In genomic region chr12:50638482-50638880, GRCh38 we compare ENCODE assay signal across 27 cellular contexts.
"Had no signal": no experiment of that assay in that cellular context is flagged by ENCODE, and none has a peak within 500 bp of the region (broad histone marks: within the 10 kb centered on the region; RNA-seq: fewer than 3 reads in every experiment).

No MANE protein-coding gene starts in this region.

- H3K9me3 ChIP-seq: colonic mucosa, esophagus muscularis mucosa, left ventricle myocardium inferior, ovary, thoracic aorta, uterus had no signal

- H3K27ac Mint-ChIP-seq: nephron progenitor cell; progenitor cell of endocrine pancreas; T-helper 2 cell treated with Interferon-gamma antibody and Interleukin-4, amounts not matched to agents 5 μg/mL and 100 μg/mL, for 36 hours; type B pancreatic cell had no signal

- H3K27ac ChIP-seq: colonic mucosa, esophagus muscularis mucosa, left ventricle myocardium inferior, thoracic aorta had no signal

- H3K27me3 Mint-ChIP-seq: activated naive CD8-positive, alpha-beta T cell treated with anti-CD3 and anti-CD28 coated beads, Interleukin-2, amount 50 U/mL, for 24 hours; central memory CD8-positive, alpha-beta T cell; naive B cell; progenitor cell of endocrine pancreas; stimulated activated naive CD8-positive, alpha-beta T cell treated with anti-CD3 and anti-CD28 coated beads, Interleukin-15, Interleukin-2, amounts not matched to agents 100 ng/mL and 50 ng/mL, for 24 hours; type B pancreatic cell had no signal

- H3K36me3 ChIP-seq: colonic mucosa, ovary, thoracic aorta, uterus had no signal

- H3K27me3 ChIP-seq: colonic mucosa, esophagus muscularis mucosa, ovary, uterus had no signal

- H3K36me3 Mint-ChIP-seq: type B pancreatic cell had no signal

- H3K4me3 Mint-ChIP-seq: activated naive CD8-positive, alpha-beta T cell treated with anti-CD3 and anti-CD28 coated beads, Interleukin-2, amount 50 U/mL, for 24 hours; activated T-helper 1 cell treated with anti-CD3 and anti-CD28 coated beads, Interleukin-12 subunit alpha, Interleukin-12 subunit beta, Interleukin-2, Interleukin-4 antibody, amounts not matched to agents 30 ng/mL and 10 ng/mL and 1 ng/mL, durations not matched to agents 14 hours and 24 hours and 36 hours; central memory CD8-positive, alpha-beta T cell; naive B cell; nephron progenitor cell; stimulated activated effector memory CD8-positive, alpha-beta T cell treated with anti-CD3 and anti-CD28 coated beads, Interleukin-12 subunit alpha, Interleukin-12 subunit beta, amount 100 ng/mL, for 72 hours; stimulated activated naive CD8-positive, alpha-beta T cell treated with anti-CD3 and anti-CD28 coated beads, Interleukin-15, Interleukin-2, amounts not matched to agents 100 ng/mL and 50 ng/mL, for 24 hours; T-helper 2 cell treated with Interferon-gamma antibody and Interleukin-4, amounts not matched to agents 5 μg/mL and 100 μg/mL, for 36 hours; type B pancreatic cell had no signal

- H3K4me3 ChIP-seq: colonic mucosa, esophagus muscularis mucosa, left ventricle myocardium inferior, ovary, skin epidermis, thoracic aorta, uterus had no signal

- ATAC-seq: activated naive CD8-positive, alpha-beta T cell treated with anti-CD3 and anti-CD28 coated beads, Interleukin-2, amount 50 U/mL, for 24 hours had no signal

- H3K4me1 ChIP-seq: uterus had no signal

- H3K9me3 Mint-ChIP-seq: activated naive CD8-positive, alpha-beta T cell treated with anti-CD3 and anti-CD28 coated beads, Interleukin-2, amount 50 U/mL, for 24 hours; activated T-helper 1 cell treated with anti-CD3 and anti-CD28 coated beads, Interleukin-12 subunit alpha, Interleukin-12 subunit beta, Interleukin-2, Interleukin-4 antibody, amounts not matched to agents 30 ng/mL and 10 ng/mL and 1 ng/mL, durations not matched to agents 14 hours and 24 hours and 36 hours; central memory CD8-positive, alpha-beta T cell; naive B cell; nephron progenitor cell; stimulated activated effector memory CD8-positive, alpha-beta T cell treated with anti-CD3 and anti-CD28 coated beads, Interleukin-12 subunit alpha, Interleukin-12 subunit beta, amount 100 ng/mL, for 72 hours; stimulated activated naive CD8-positive, alpha-beta T cell treated with anti-CD3 and anti-CD28 coated beads, Interleukin-15, Interleukin-2, amounts not matched to agents 100 ng/mL and 50 ng/mL, for 24 hours; T-helper 2 cell treated with Interferon-gamma antibody and Interleukin-4, amounts not matched to agents 5 μg/mL and 100 μg/mL, for 36 hours; type B pancreatic cell had no signal

- DNase-seq: activated CD4-positive, alpha-beta T cell treated with anti-CD3 and anti-CD28 coated beads for 4 hours; activated CD4-positive, alpha-beta T cell treated with anti-CD3 and anti-CD28 coated beads, Interleukin-2, amount 50 U/mL, for 4 hours; activated CD8-positive, alpha-beta memory T cell treated with anti-CD3 and anti-CD28 coated beads for 24 hours; activated CD8-positive, alpha-beta memory T cell treated with anti-CD3 and anti-CD28 coated beads, Interleukin-2, amount 50 U/mL, for 4 hours; activated gamma-delta T cell; activated naive CD4-positive, alpha-beta T cell treated with anti-CD3 and anti-CD28 coated beads, Interleukin-2, amount 50 U/mL, for 16 hours; activated naive CD8-positive, alpha-beta T cell treated with anti-CD3 and anti-CD28 coated beads, Interleukin-2, amount 50 U/mL, for 24 hours; activated T-cell treated with anti-CD3 and anti-CD28 coated beads, Interleukin-2, amount 50 U/mL, for 1 hour; colonic mucosa; foreskin melanocyte; glutamatergic neuron; left ventricle myocardium inferior; nephron progenitor cell; ovary; stimulated activated CD4-positive, alpha-beta T cell treated with anti-CD3 and anti-CD28 coated beads, Interleukin-4, amount 100 ng/mL, for 24 hours; uterus had no signal
